In the genomic region with DNA sequence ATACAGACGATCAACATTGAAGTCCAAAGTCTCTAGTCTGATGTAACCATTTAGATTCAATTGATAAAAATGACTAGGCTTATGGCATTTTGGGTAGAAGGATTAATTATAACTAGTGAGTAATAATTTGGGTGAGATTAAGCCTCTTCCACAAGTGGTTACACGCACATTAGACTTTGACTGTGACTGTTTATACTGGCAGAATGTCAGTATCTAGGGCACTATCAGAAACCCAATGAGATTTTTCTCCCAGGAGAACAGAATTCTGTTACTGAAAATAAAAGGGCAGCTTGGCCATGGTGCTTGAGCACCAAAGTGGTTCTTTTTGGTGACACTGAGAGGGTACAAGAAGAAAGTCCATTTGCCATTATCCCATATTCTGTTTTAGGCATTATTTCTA, we compare ENCODE assay signal across 16 cellular contexts. TPM values are rescaled to one million over a fixed set of nuclear protein-coding genes. Genes with fewer than 3 reads are reported as not detected.
DNase-seq lines count a peak whose midpoint lies in the region; ATAC-seq and TF ChIP-seq lines count a peak whose summit lies in the region.
"Had no signal": no experiment of that assay in that cellular context is flagged by ENCODE, and none has a peak within 500 bp of the region (broad histone marks: within the 10 kb centered on the region; RNA-seq: fewer than 3 reads in every experiment).

No MANE protein-coding gene starts in this region.

- no peak overlapping the region for H3K27ac Mint-ChIP-seq in activated T-cell treated with anti-CD3 and anti-CD28 coated beads, Interleukin-2, amount 50 U/mL, for 72 hours
- H3K27ac Mint-ChIP-seq in T-helper 2 cell treated with Interferon-gamma antibody and Interleukin-4, amounts not matched to agents 5 μg/mL and 100 μg/mL, for 36 hours = no peak overlapping the region
- H3K27ac Mint-ChIP-seq: activated naive CD4-positive, alpha-beta T cell treated with anti-CD3 and anti-CD28 coated beads, Interleukin-2, amount 50 U/mL, for 72 hours; B cell; stimulated activated naive B cell treated with anti-CD40 and anti-IgM and Interleukin-4, amounts not matched to agents 10 μg/mL and 1 μg/mL and 100 μg/mL, for 72 hours had no signal

- H3K9me3 Mint-ChIP-seq in activated T-cell treated with anti-CD3 and anti-CD28 coated beads, Interleukin-2, amount 50 U/mL, for 72 hours = no peaks in the 10 kb centered on the region
- no peaks in the 10 kb centered on the region for H3K9me3 Mint-ChIP-seq in T-helper 2 cell treated with Interferon-gamma antibody and Interleukin-4, amounts not matched to agents 5 μg/mL and 100 μg/mL, for 36 hours
- H3K9me3 Mint-ChIP-seq: activated naive CD4-positive, alpha-beta T cell treated with anti-CD3 and anti-CD28 coated beads, Interleukin-2, amount 50 U/mL, for 72 hours; stimulated activated naive B cell treated with anti-CD40 and anti-IgM and Interleukin-4, amounts not matched to agents 10 μg/mL and 1 μg/mL and 100 μg/mL, for 72 hours had no signal

- peaks cover 11% of the 10 kb centered on the region for H3K36me3 ChIP-seq in RWPE2 (ENCODE audit: low read depth)
- H3K36me3 ChIP-seq in esophagus squamous epithelium = no peaks in the 10 kb centered on the region

- H3K27me3 Mint-ChIP-seq in activated T-cell treated with anti-CD3 and anti-CD28 coated beads, Interleukin-2, amount 50 U/mL, for 72 hours (ENCODE audit: low read depth) = peaks cover 62% of the 10 kb centered on the region
- H3K27me3 Mint-ChIP-seq in T-helper 2 cell treated with Interferon-gamma antibody and Interleukin-4, amounts not matched to agents 5 μg/mL and 100 μg/mL, for 36 hours (ENCODE audit: low read depth) = peaks cover 23% of the 10 kb centered on the region

- H3K4me3 Mint-ChIP-seq in activated T-cell treated with anti-CD3 and anti-CD28 coated beads, Interleukin-2, amount 50 U/mL, for 72 hours = no peak overlapping the region
- H3K4me3 Mint-ChIP-seq in T-helper 2 cell treated with Interferon-gamma antibody and Interleukin-4, amounts not matched to agents 5 μg/mL and 100 μg/mL, for 36 hours = no peak overlapping the region
- H3K4me3 Mint-ChIP-seq: B cell; naive B cell; stimulated activated naive B cell treated with anti-CD40 and anti-IgM and Interleukin-4, amounts not matched to agents 10 μg/mL and 1 μg/mL and 100 μg/mL, for 72 hours had no signal

- peaks cover 16% of the 10 kb centered on the region for H3K4me1 Mint-ChIP-seq in activated T-cell treated with anti-CD3 and anti-CD28 coated beads, Interleukin-2, amount 50 U/mL, for 72 hours (ENCODE audit: low read depth)
- no peaks in the 10 kb centered on the region for H3K4me1 Mint-ChIP-seq in T-helper 2 cell treated with Interferon-gamma antibody and Interleukin-4, amounts not matched to agents 5 μg/mL and 100 μg/mL, for 36 hours (ENCODE audit: low read depth)

- intact Hi-C loops in esophagus squamous epithelium (cut with DNase I) = no loop called here

- no peaks in the 10 kb centered on the region for H3K9me3 ChIP-seq in RWPE2 (ENCODE audit: severe bottlenecking)
- no peaks in the 10 kb centered on the region for H3K9me3 ChIP-seq in esophagus squamous epithelium
- H3K9me3 ChIP-seq: SJSA1 had no signal

- peak overlapping the region; percentile 97 for H3K27ac ChIP-seq in RWPE2 (ENCODE audit: poor library complexity, severe bottlenecking)
- peak overlapping the region in 3 of 4 donors; percentile 5 to 90 (median 14) for H3K27ac ChIP-seq in esophagus squamous epithelium
- H3K27ac ChIP-seq: KMS-11, SJSA1 had no signal

- 7 to 24% methylated on average over 2 of the region's 2 CpGs for WGBS in esophagus squamous epithelium, 2 donors

- no peaks in the 10 kb centered on the region for H3K36me3 Mint-ChIP-seq in activated T-cell treated with anti-CD3 and anti-CD28 coated beads, Interleukin-2, amount 50 U/mL, for 72 hours (ENCODE audit: insufficient read depth in 2 of 2)
- H3K36me3 Mint-ChIP-seq in T-helper 2 cell treated with Interferon-gamma antibody and Interleukin-4, amounts not matched to agents 5 μg/mL and 100 μg/mL, for 36 hours (ENCODE audit: low read depth) = no peaks in the 10 kb centered on the region
- H3K36me3 Mint-ChIP-seq: activated naive CD4-positive, alpha-beta T cell treated with anti-CD3 and anti-CD28 coated beads, Interleukin-2, amount 50 U/mL, for 72 hours; naive B cell; stimulated activated naive B cell treated with anti-CD40 and anti-IgM and Interleukin-4, amounts not matched to agents 10 μg/mL and 1 μg/mL and 100 μg/mL, for 72 hours had no signal

- no peak for TF ChIP-seq CTCF in RWPE2 (IDR thresholded peaks at IDR 0.05; ENCODE audit: poor library complexity, severe bottlenecking)
- no peak for TF ChIP-seq CTCF in esophagus squamous epithelium (IDR thresholded peaks at IDR 0.05)

- no peak overlapping the region for H3K4me3 ChIP-seq in RWPE2 (ENCODE audit: severe bottlenecking)
- H3K4me3 ChIP-seq in esophagus squamous epithelium = no peak overlapping the region
- H3K4me3 ChIP-seq: SJSA1 had no signal

- H3K4me1 ChIP-seq in RWPE2 (ENCODE audit: insufficient read depth, poor library complexity, severe bottlenecking) (peaks cover 33% of the 10 kb centered on the region), esophagus squamous epithelium (peaks cover 0 to 36% (median 3%) of the 10 kb centered on the region in 3 donors)

- DNase-seq in DMS79 (lab: John Stamatoyannopoulos, UW) (peak; percentile 30), RWPE2 (ENCODE audit: low spot score) (no peak), esophagus squamous epithelium (lab: John Stamatoyannopoulos, UW) (no peak), pons (ENCODE audit: low spot score) (peak; percentile 28)
- DNase-seq in activated T-cell treated with anti-CD3 and anti-CD28 coated beads, Interleukin-2, amount 50 U/mL, for 72 hours = no peak
- DNase-seq in T-helper 2 cell treated with Interferon-gamma antibody and Interleukin-4, amounts not matched to agents 5 μg/mL and 100 μg/mL, for 36 hours (ENCODE audit: low spot score) = no peak
- DNase-seq: kidney glomerular epithelial cell; naive B cell; NCI-H1694; stimulated activated naive B cell treated with anti-CD40 and anti-IgM and Interleukin-4, amounts not matched to agents 10 μg/mL and 1 μg/mL and 100 μg/mL, for 72 hours had no signal

- H3K27me3 ChIP-seq in RWPE2 (ENCODE audit: insufficient read depth, poor library complexity, severe bottlenecking) = no peaks in the 10 kb centered on the region
- H3K27me3 ChIP-seq in esophagus squamous epithelium = peaks cover 0 to 3% (median 0%) of the 10 kb centered on the region in 4 donors
- H3K27me3 ChIP-seq: SJSA1 had no signal

- ATAC-seq in RWPE2 (ENCODE audit: low read depth) (no peak), GM21528 (IDR thresholded peaks at IDR 0.05; ENCODE audit: low FRiP score, unreplicated experiment) (no peak), GM18502 (IDR thresholded peaks at IDR 0.05; ENCODE audit: poor library complexity, unreplicated experiment) (no peak)
- ATAC-seq in activated T-cell treated with anti-CD3 and anti-CD28 coated beads, Interleukin-2, amount 50 U/mL, for 72 hours (replicated peaks in 1 of 2) = no peak
- ATAC-seq: activated naive CD4-positive, alpha-beta T cell treated with anti-CD3 and anti-CD28 coated beads, Interleukin-2, amount 50 U/mL, for 72 hours; stimulated activated naive B cell treated with anti-CD40 and anti-IgM and Interleukin-4, amounts not matched to agents 10 μg/mL and 1 μg/mL and 100 μg/mL, for 72 hours had no signal

- TF ChIP-seq POLR2A in esophagus squamous epithelium (IDR thresholded peaks at IDR 0.05) = no peak

RNA-seq across cellular contexts. Expression of a gene that starts 3.3 kb away (rescaled TPM):
- 100 to 1,000 TPM; 142 to 196 (median 149) TPM for total RNA-seq in esophagus squamous epithelium
- 1 to 10 TPM in 1 of 2 donors, under 1 TPM in 1; 0.99 to 1.3 TPM for total RNA-seq in activated T-cell treated with anti-CD3 and anti-CD28 coated beads, Interleukin-2, amount 50 U/mL, for 72 hours
- total RNA-seq: B cell had no signal

Comparison
In these comparisons a context has a peak if more than half of its experiments do, and no peak if none do; other contexts are left out.
1. DNase-seq: peak in DMS79 (single experiment) and pons (single experiment); none in RWPE2 (single experiment), esophagus squamous epithelium (single experiment), activated T-cell treated with anti-CD3 and anti-CD28 coated beads, Interleukin-2, amount 50 U/mL, for 72 hours (0 of 2) and T-helper 2 cell treated with Interferon-gamma antibody and Interleukin-4, amounts not matched to agents 5 μg/mL and 100 μg/mL, for 36 hours (single experiment).
2. RNA of a gene that starts 3.3 kb away (total RNA-seq): 142 to 196 TPM in esophagus squamous epithelium; 0.99 to 1.3 TPM in activated T-cell treated with anti-CD3 and anti-CD28 coated beads, Interleukin-2, amount 50 U/mL, for 72 hours; every median in the first group is over 10 times any median in the second.